9 cellular contexts compared by ENCODE assay signal in genomic region chr19:8585894-8586750, GRCh38. TPM values are rescaled to one million over a fixed set of nuclear protein-coding genes. Genes with fewer than 3 reads are reported as not detected.
DNase-seq lines count a peak whose midpoint lies in the region; ATAC-seq, FAIRE-seq and TF ChIP-seq lines count a peak whose summit lies in the region.
"Had no signal": no experiment of that assay in that cellular context is flagged by ENCODE, and none has a peak within 500 bp of the region (broad histone marks: within the 10 kb centered on the region; RNA-seq: fewer than 3 reads in every experiment).

No MANE protein-coding gene starts in this region.

- H3K36me3 ChIP-seq in DND-41 (ENCODE audit: insufficient read depth, low read length) (no peaks in the 10 kb centered on the region), H1 (ENCODE audit: control insufficient read depth in 2 of 4, insufficient read depth in 4 of 4, low read length in 3 of 4) (no peaks in the 10 kb centered on the region), osteoblast (ENCODE audit: insufficient read depth, low read length) (no peaks in the 10 kb centered on the region)

- FAIRE-seq in H1 (lab: Jason Lieb, UNC) = no peak

- H3K9ac ChIP-seq in DND-41 (ENCODE audit: low read depth, low read length) (no peak overlapping the region), H1 (replicated peaks in 1 of 4; ENCODE audit: extremely low read depth in 1 of 4, low read depth in 3 of 4, low read length in 3 of 4) (no peak overlapping the region)

- H2BK15ac ChIP-seq in H1 (ENCODE audit: low read length) = no peak overlapping the region

- H4K5ac ChIP-seq in H1 (ENCODE audit: insufficient read length, low read depth, low read length) = no peak overlapping the region

- DNase-seq in DND-41 (peak; percentile 71), Kasumi-1 (lab: John Stamatoyannopoulos, UW) (peak; percentile 66 to 68), H1 (ENCODE audit: low read depth in 1 of 2, low spot score in 2 of 2) (peak; percentile 64 to 99), osteoblast (ENCODE audit: insufficient read length, low spot score, missing footprints) (peak; percentile 87), Ammon's horn (ENCODE audit: low spot score) (no peak), glomerular visceral epithelial cell (ENCODE audit: extremely low spot score) (no peak)
- DNase-seq in activated CD4-positive, alpha-beta T cell treated with anti-CD3 and anti-CD28 coated beads for 4 hours = peak; percentile 55

- H3K27ac ChIP-seq in DND-41 (ENCODE audit: low read length) (no peak overlapping the region), H1 (ENCODE audit: low read depth, low read length) (no peak overlapping the region), osteoblast (ENCODE audit: low read depth, low read length) (no peak overlapping the region)

- no peak overlapping the region for H3K14ac ChIP-seq in H1 (ENCODE audit: insufficient read length)

- H2AK5ac ChIP-seq in H1 (ENCODE audit: low read depth, low read length) = no peak overlapping the region

- H3K23me2 ChIP-seq in H1 (ENCODE audit: low read depth, low read length) = no peaks in the 10 kb centered on the region

- no peak overlapping the region for H3K56ac ChIP-seq in H1 (replicated peaks; ENCODE audit: insufficient read length, low read depth, low read length)

- ATAC-seq in DND-41 (ENCODE audit: insufficient read depth, low read depth) (peak; percentile 82), HG03139 (IDR thresholded peaks at IDR 0.05; ENCODE audit: unreplicated experiment) (no peak)

- H4K20me1 ChIP-seq in DND-41 (ENCODE audit: insufficient read depth, low read length) (no peaks in the 10 kb centered on the region), H1 (replicated peaks in 1 of 2; ENCODE audit: control insufficient read depth in 1 of 2, insufficient read depth in 2 of 2, low read length in 2 of 2) (no peaks in the 10 kb centered on the region), osteoblast (ENCODE audit: insufficient read depth, low read length) (no peaks in the 10 kb centered on the region)

- H2BK120ac ChIP-seq in H1 (replicated peaks; ENCODE audit: low read depth, low read length) = no peak overlapping the region

- no peak overlapping the region for H4K91ac ChIP-seq in H1 (replicated peaks; ENCODE audit: insufficient read length, low read length)

- H3K4me3 ChIP-seq in DND-41 (ENCODE audit: low read depth in 1 of 2, low read length in 2 of 2) (no peak overlapping the region), H1 (ENCODE audit: extremely low read depth in 1 of 4, insufficient read depth in 2 of 4, low read depth in 3 of 4, low read length in 4 of 4) (no peak overlapping the region), osteoblast (ENCODE audit: insufficient read depth, low read length) (no peak overlapping the region)

- 69% methylated on average over 34 of the region's 34 CpGs; no CpG with 5 or more reads in 1 of the 2 experiments for WGBS in H1 (ENCODE audit: extremely low coverage in 1 of 2, insufficient coverage in 1 of 2, insufficient read length in 1 of 2, insufficient replicate concordance in 2 of 2, low coverage in 1 of 2, low lambda C conversion rate in 2 of 2, missing lambda C conversion rate in 1 of 2), 2 experiments

- H2BK5ac ChIP-seq in H1 (ENCODE audit: low read depth, low read length) = no peak overlapping the region

- TF ChIP-seq CTCF in DND-41 (IDR thresholded peaks at IDR 0.05; ENCODE audit: borderline replicate concordance, extremely low read depth, low read length, poor library complexity, severe bottlenecking) (peak; percentile 70), H1 (IDR thresholded peaks at IDR 0.05; ENCODE audit: control extremely low read depth in 1 of 3, insufficient read depth in 1 of 3, low read depth in 1 of 3, low read length in 3 of 3) (peak; percentile 89 to 98 (median 93)), osteoblast (IDR thresholded peaks at IDR 0.05; ENCODE audit: extremely low read depth, low read depth, low read length) (peak; percentile 42)

- peak; percentile 73 to 85 for TF ChIP-seq RAD21 in H1 (IDR thresholded peaks at IDR 0.05 in 1 of 2, conservative IDR thresholded peaks at IDR 0.05 in 1 of 2; ENCODE audit: low read depth in 2 of 2, low read length in 2 of 2)

- TF ChIP-seq POLR2A in H1 (IDR thresholded peaks at IDR 0.05; ENCODE audit: control extremely low read depth in 1 of 2, low read depth in 2 of 2, low read length in 2 of 2) = no peak

- CTCF ChIA-PET in H1 (lab: Charles Lee; ENCODE audit: partially characterized antibody) = interaction anchor here (0.6 to 7.0 kb wide), 34 partner anchors 8 to 736 kb away, joined by 3 to 68 read pairs (median 4); partner anchors contain the start of genes MYO1F and ZNF414

- H3K79me2 ChIP-seq in DND-41 (ENCODE audit: insufficient read depth, low read length) = no peaks in the 10 kb centered on the region
- no peaks in the 10 kb centered on the region for H3K79me2 ChIP-seq in H1 (ENCODE audit: control insufficient read depth in 1 of 2, insufficient read depth in 2 of 2, low read length in 2 of 2)
- no peaks in the 10 kb centered on the region for H3K79me2 ChIP-seq in osteoblast (ENCODE audit: insufficient read depth, low read length)

- H3K18ac ChIP-seq in H1 (ENCODE audit: extremely low read depth, low read length) = no peak overlapping the region

- TF ChIP-seq EP300 in H1 (IDR thresholded peaks at IDR 0.05; ENCODE audit: borderline replicate concordance in 1 of 2, low read depth in 2 of 2, low read length in 2 of 2) = no peak

- H3K27me3 ChIP-seq in DND-41 (ENCODE audit: insufficient read depth, low read length, poor library complexity) (no peaks in the 10 kb centered on the region), H1 (replicated peaks in 1 of 4; ENCODE audit: control insufficient read depth in 3 of 4, extremely low read depth in 1 of 4, insufficient read depth in 3 of 4, low read length in 3 of 4) (peaks cover 0 to 3% (median 1%) of the 10 kb centered on the region in 4 experiments; a peak in 3 of 7 replicates), osteoblast (ENCODE audit: insufficient read depth, low read length) (no peaks in the 10 kb centered on the region)

- no peaks in the 10 kb centered on the region for H3K79me1 ChIP-seq in H1 (ENCODE audit: low read depth, low read length)

- H3K9me3 ChIP-seq in DND-41 (ENCODE audit: insufficient read depth, low read length, severe bottlenecking) (no peaks in the 10 kb centered on the region), H1 (ENCODE audit: insufficient read depth in 2 of 2, low read depth in 1 of 2, low read length in 1 of 2) (no peaks in the 10 kb centered on the region), osteoblast (ENCODE audit: low read depth, low read length) (no peaks in the 10 kb centered on the region)

- H3K4me1 ChIP-seq in DND-41 (ENCODE audit: insufficient read depth, low read length) = 0 out of 2 replicates have a peak, but pooled peaks cover under 1% of the 10 kb centered on the region
- no peaks in the 10 kb centered on the region; a peak in 1 of 7 replicates for H3K4me1 ChIP-seq in H1 (replicated peaks in 1 of 4; ENCODE audit: control insufficient read depth in 3 of 4, insufficient read depth in 4 of 4, low read length in 3 of 4)
- no peaks in the 10 kb centered on the region for H3K4me1 ChIP-seq in osteoblast (ENCODE audit: insufficient read depth, low read length)

- H3K4ac ChIP-seq in H1 (replicated peaks; ENCODE audit: insufficient read length, low read depth, low read length) = no peak overlapping the region

- H2BK12ac ChIP-seq in H1 (ENCODE audit: low read depth, low read length) = no peak overlapping the region

- H3K4me2 ChIP-seq in DND-41 (ENCODE audit: insufficient read depth, low read length) (no peak overlapping the region), H1 (ENCODE audit: insufficient read depth in 1 of 2, low read depth in 2 of 2, low read length in 2 of 2) (no peak overlapping the region), osteoblast (ENCODE audit: insufficient read depth, low read length) (no peak overlapping the region)

- H2BK20ac ChIP-seq in H1 (ENCODE audit: low read length) = no peak overlapping the region

- no peak overlapping the region for H3K23ac ChIP-seq in H1 (ENCODE audit: insufficient read length)

- H4K8ac ChIP-seq in H1 (ENCODE audit: extremely low read depth, insufficient read depth, low read length) = no peak overlapping the region

- H2AFZ ChIP-seq in DND-41 (ENCODE audit: low read depth, low read length) = no peak overlapping the region
- no peak overlapping the region for H2AFZ ChIP-seq in H1 (ENCODE audit: low read length)
- H2AFZ ChIP-seq in osteoblast (ENCODE audit: low read length) = no peak overlapping the region

- POLR2A ChIA-PET in H1 (lab: Charles Lee; ENCODE audit: partially characterized antibody) = interaction anchor here (0.6 to 3.5 kb wide), 5 partner anchors 9 to 196 kb away, joined by 3 to 13 read pairs (median 5); partner anchors contain the start of genes MYO1F, RAB11B and ZNF414

RNA-seq across cellular contexts. Expression of gene MYO1F, which starts 8.9 kb away (rescaled TPM):
- total RNA-seq in H1 (2021; fragmentation: NEBNext Ultra II Directional; extraction: Animal tissue kit (Norgen Biotek cat#: 25700)) = 2.2 and 4.6 TPM in 2 replicates
- polyA plus RNA-seq in H1 (2011; rRNA removed) = 1.4 and 3.1 TPM in 2 replicates
- polyA plus RNA-seq in H1 (2011; cell fraction: cytosol; rRNA removed) = 1.6 TPM
- polyA plus RNA-seq in H1 (2011; cell fraction: nucleus; rRNA removed) = 2.8 TPM
- polyA plus RNA-seq in H1 (2012, experiment 1 of 2) = 6.5 to 9.2 TPM (median 8.1 TPM) in 4 replicates
- 2.3 TPM for polyA plus RNA-seq in H1 (2012, experiment 2 of 2)
- polyA plus RNA-seq in H1 (2013, experiment 1 of 2) = 3.7 TPM
- 3.5 TPM for polyA plus RNA-seq in H1 (2013, experiment 2 of 2)
- polyA minus RNA-seq in H1 (2011; rRNA and poly(A)+ RNA removed) = 3.1 and 5.2 TPM in 2 replicates
- polyA minus RNA-seq in H1 (2011; cell fraction: cytosol; rRNA and poly(A)+ RNA removed) = 2.1 TPM
- 3.9 TPM for polyA minus RNA-seq in H1 (2011; cell fraction: nucleus; rRNA and poly(A)+ RNA removed)
- under 0.01 and 0.72 TPM in 2 replicates for total RNA-seq in osteoblast

RNA-seq across cellular contexts. Expression of gene ADAMTS10, which starts 24.4 kb away (rescaled TPM):
- total RNA-seq in H1 (2021; fragmentation: NEBNext Ultra II Directional; extraction: Animal tissue kit (Norgen Biotek cat#: 25700)) = 14.0 and 17.4 TPM in 2 replicates
- polyA plus RNA-seq in H1 (2011; rRNA removed) = 6.9 and 16.1 TPM in 2 replicates
- 14.8 TPM for polyA plus RNA-seq in H1 (2011; cell fraction: cytosol; rRNA removed)
- polyA plus RNA-seq in H1 (2011; cell fraction: nucleus; rRNA removed) = 78.6 TPM
- polyA plus RNA-seq in H1 (2012, experiment 1 of 2) = 8.6 to 15.2 TPM (median 12.4 TPM) in 4 replicates
- polyA plus RNA-seq in H1 (2012, experiment 2 of 2) = 3.7 TPM
- 13.2 TPM for polyA plus RNA-seq in H1 (2013, experiment 1 of 2)
- 11.6 TPM for polyA plus RNA-seq in H1 (2013, experiment 2 of 2)
- polyA minus RNA-seq in H1 (2011; rRNA and poly(A)+ RNA removed) = 9.3 and 10.6 TPM in 2 replicates
- 7.6 TPM for polyA minus RNA-seq in H1 (2011; cell fraction: cytosol; rRNA and poly(A)+ RNA removed)
- 30.6 TPM for polyA minus RNA-seq in H1 (2011; cell fraction: nucleus; rRNA and poly(A)+ RNA removed)
- 49.6 and 56.3 TPM in 2 replicates for total RNA-seq in osteoblast

RNA-seq across cellular contexts. Expression of gene NFILZ, which starts 44.3 kb away (rescaled TPM):
- not detected in 2 replicates for total RNA-seq in H1 (2021; fragmentation: NEBNext Ultra II Directional; extraction: Animal tissue kit (Norgen Biotek cat#: 25700))
- not detected in 2 replicates for polyA plus RNA-seq in H1 (2011; rRNA removed)
- not detected for polyA plus RNA-seq in H1 (2011; cell fraction: cytosol; rRNA removed)
- not detected for polyA plus RNA-seq in H1 (2011; cell fraction: nucleus; rRNA removed)
- not detected in 4 replicates for polyA plus RNA-seq in H1 (2012, experiment 1 of 2)
- polyA plus RNA-seq in H1 (2012, experiment 2 of 2) = not detected
- polyA plus RNA-seq in H1 (2013, experiment 1 of 2) = not detected
- polyA plus RNA-seq in H1 (2013, experiment 2 of 2) = not detected
- not detected in 2 replicates for polyA minus RNA-seq in H1 (2011; rRNA and poly(A)+ RNA removed)
- polyA minus RNA-seq in H1 (2011; cell fraction: cytosol; rRNA and poly(A)+ RNA removed) = not detected
- polyA minus RNA-seq in H1 (2011; cell fraction: nucleus; rRNA and poly(A)+ RNA removed) = not detected
- not detected in 2 replicates for total RNA-seq in osteoblast
- total RNA-seq: mononuclear cell had no signal

Comparison
In these comparisons a context has a peak if more than half of its experiments do, and no peak if none do; other contexts are left out.
1. DNase-seq: peak in DND-41 (single experiment), Kasumi-1 (2 of 2), activated CD4-positive, alpha-beta T cell treated with anti-CD3 and anti-CD28 coated beads for 4 hours (2 of 2), H1 (2 of 2) and osteoblast (single experiment); none in Ammon's horn (single experiment) and glomerular visceral epithelial cell (single experiment).
2. CTCF ChIP-seq: peak in every context shown above with its lines; median percentile 93 in H1; 70 in DND-41; 42 in osteoblast.